In genomic region chr7:72928216-72928615, GRCh38 we compare ENCODE assay signal across 5 cellular contexts. TPM values are rescaled to one million over a fixed set of nuclear protein-coding genes. Genes with fewer than 3 reads are reported as not detected.
"Had no signal": no experiment of that assay in that cellular context is flagged by ENCODE, and none has a peak within 500 bp of the region (broad histone marks: within the 10 kb centered on the region; RNA-seq: fewer than 3 reads in every experiment).

No MANE protein-coding gene starts in this region.

RNA-seq across cellular contexts. Expression of gene TRIM74, which starts 41.0 kb away (rescaled TPM):
- total RNA-seq: activated CD8-positive, alpha-beta T cell treated with anti-CD3 and anti-CD28 coated beads for 36 hours; ascending aorta; LHCN-M2; RPMI7951; SJCRH30 had no signal
